In the genomic region with DNA sequence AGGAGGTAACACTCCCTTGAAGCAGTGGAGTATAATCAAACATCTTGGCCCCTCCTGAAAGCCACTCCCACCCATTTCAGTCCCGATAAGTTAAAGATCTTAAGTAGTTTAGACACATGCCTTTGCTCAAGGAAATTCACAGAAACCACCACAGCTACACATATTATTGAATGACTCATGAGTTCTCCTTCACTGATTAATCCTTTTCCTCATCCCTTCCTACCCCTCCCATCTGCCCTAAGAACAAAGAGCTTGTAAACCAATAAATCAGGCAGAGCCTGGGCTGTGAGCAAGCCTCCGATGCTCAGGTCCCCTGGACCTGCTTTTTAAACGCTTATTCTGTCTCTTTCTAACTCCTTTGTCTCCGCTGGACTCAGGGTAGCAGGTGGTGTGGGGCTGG, we compare ENCODE assay signal across 8 cellular contexts. TPM values are rescaled to one million over a fixed set of nuclear protein-coding genes. Genes with fewer than 3 reads are reported as not detected.
DNase-seq lines count a peak whose midpoint lies in the region; ATAC-seq and TF ChIP-seq lines count a peak whose summit lies in the region.
"Not testable (repeated sequence)": the region's sequence is repeated elsewhere in the genome, so short reads cannot be mapped to it uniquely, and the experiment has no call there.
"Had no signal": no experiment of that assay in that cellular context is flagged by ENCODE, and none has a peak within 500 bp of the region (broad histone marks: within the 10 kb centered on the region; RNA-seq: fewer than 3 reads in every experiment).

No MANE protein-coding gene starts in this region.

- POLR2A ChIA-PET in SK-N-SH (lab: Yijun Ruan, JAX) = not testable (repeated sequence)

- H3K27me3 ChIP-seq in SK-N-SH (ENCODE audit: insufficient read depth) = not testable (repeated sequence)
- H3K27me3 ChIP-seq in neural progenitor cell = peaks cover 39% of the 10 kb centered on the region

- not testable (repeated sequence) for H3K27me3 Mint-ChIP-seq in neural progenitor cell (ENCODE audit: insufficient read depth, low read depth)

- TF ChIP-seq CTCF in SK-N-SH (IDR thresholded peaks at IDR 0.05); neural progenitor cell (IDR thresholded peaks at IDR 0.05): not testable (repeated sequence)

- peak; percentile 45 for ATAC-seq in esophagus mucosa

- H3K4me1 ChIP-seq in SK-N-SH (ENCODE audit: control insufficient read depth in 1 of 2, insufficient read depth in 2 of 2, low read depth in 1 of 2, low read length in 1 of 2); neural progenitor cell: not testable (repeated sequence)

- peak overlapping the region; percentile 4; the same call in 1 of the 2 replicates for H3K4me2 ChIP-seq in SK-N-SH
- H3K4me2 ChIP-seq in neural progenitor cell = not testable (repeated sequence)

- H3K4me3 ChIP-seq in SK-N-SH (ENCODE audit: low read depth in 2 of 2, low read length in 1 of 2); neural progenitor cell: not testable (repeated sequence)

- TF ChIP-seq EP300 in SK-N-SH (IDR thresholded peaks at IDR 0.05; ENCODE audit: borderline replicate concordance in 1 of 2, low read depth in 1 of 2, low read length in 1 of 2) = not testable (repeated sequence)

- not testable (repeated sequence) for H3K4me3 Mint-ChIP-seq in neural progenitor cell

- peak; percentile 35 for DNase-seq in EH (ENCODE audit: low read depth)
- peak; percentile 17 for DNase-seq in LHCN-M2 (ENCODE audit: low read depth)
- DNase-seq in SK-N-SH = not testable (repeated sequence)
- DNase-seq in astrocyte of the hippocampus (ENCODE audit: low read depth, low spot score) = peak; percentile 28
- peak; percentile 36 for DNase-seq in iris pigment epithelial cell (ENCODE audit: low read depth)
- DNase-seq in neural progenitor cell (ENCODE audit: low spot score) = peak; percentile 21

- not testable (repeated sequence) for H3K27ac Mint-ChIP-seq in neural progenitor cell

- not testable (repeated sequence) for H4K20me1 ChIP-seq in SK-N-SH (ENCODE audit: insufficient read depth); neural progenitor cell (ENCODE audit: low read depth)

- WGBS in SK-N-SH (ENCODE audit: low lambda C conversion rate) = 16% methylated on average over 4 of the region's 4 CpGs

- TF ChIP-seq RAD21 in SK-N-SH (IDR thresholded peaks at IDR 0.05; ENCODE audit: low read length) = not testable (repeated sequence)

- CTCF ChIA-PET in SK-N-SH (lab: Yijun Ruan, JAX) = interaction anchor here (2.4 kb wide), 1 partner anchor 178 kb away, joined by 8 read pairs; a partner anchor contains a TSS

- not testable (repeated sequence) for H3K4me1 Mint-ChIP-seq in neural progenitor cell

- not testable (repeated sequence) for H3K9me2 ChIP-seq in SK-N-SH

- H2AFZ ChIP-seq in SK-N-SH (ENCODE audit: low read depth); neural progenitor cell (replicated peaks): not testable (repeated sequence)

- H3F3A ChIP-seq in SK-N-SH (replicated peaks; ENCODE audit: insufficient read depth); neural progenitor cell (ENCODE audit: low read depth): not testable (repeated sequence)

- H3K27ac ChIP-seq in SK-N-SH (ENCODE audit: low read depth in 2 of 2, low read length in 1 of 2); neural progenitor cell: not testable (repeated sequence)

- H3K9me3 ChIP-seq in SK-N-SH; neural progenitor cell (ENCODE audit: low read depth): not testable (repeated sequence)

- not testable (repeated sequence) for H3K79me2 ChIP-seq in SK-N-SH (ENCODE audit: insufficient read depth); neural progenitor cell (ENCODE audit: low read depth)

- H3K36me3 Mint-ChIP-seq in neural progenitor cell = not testable (repeated sequence)

- H3K9ac ChIP-seq in SK-N-SH, neural progenitor cell: not testable (repeated sequence)

- H3K36me3 ChIP-seq in SK-N-SH (replicated peaks in 1 of 2; ENCODE audit: control insufficient read depth in 1 of 2, insufficient read depth in 2 of 2, low read length in 1 of 2); neural progenitor cell: not testable (repeated sequence)

- not testable (repeated sequence) for H3K9me3 Mint-ChIP-seq in neural progenitor cell

RNA-seq across cellular contexts. Expression of a gene that starts 20.3 kb away (rescaled TPM):
- total RNA-seq in LHCN-M2 (2014; rRNA removed) = 5.3 and 7.4 TPM in 2 replicates
- 2.2 TPM for polyA plus RNA-seq in LHCN-M2 (2012)
- 5.4 and 9.2 TPM in 2 replicates for polyA plus RNA-seq in SK-N-SH (2012; rRNA removed)
- 4.5 and 4.7 TPM in 2 replicates for polyA plus RNA-seq in SK-N-SH (2012; cell fraction: cytosol; rRNA removed)
- 17.5 and 19.7 TPM in 2 replicates for polyA plus RNA-seq in SK-N-SH (2012; cell fraction: nucleus; rRNA removed)
- 0.76 TPM for total RNA-seq in esophagus mucosa
- 14.1 and 18.7 TPM in 2 replicates for total RNA-seq in neural progenitor cell (ENCODE audit: low replicate concordance)

RNA-seq across cellular contexts. Expression of a gene that starts 50.1 kb away (rescaled TPM):
- total RNA-seq in LHCN-M2 (2014; rRNA removed) = 2.9 and 4.0 TPM in 2 replicates
- 1.0 TPM for polyA plus RNA-seq in LHCN-M2 (2012)
- 1.0 and 1.4 TPM in 2 replicates for polyA plus RNA-seq in SK-N-SH (2012; rRNA removed)
- 0.76 and 1.0 TPM in 2 replicates for polyA plus RNA-seq in SK-N-SH (2012; cell fraction: cytosol; rRNA removed)
- polyA plus RNA-seq in SK-N-SH (2012; cell fraction: nucleus; rRNA removed) = 2.0 and 4.9 TPM in 2 replicates
- 0.16 TPM for total RNA-seq in esophagus mucosa
- total RNA-seq in neural progenitor cell (ENCODE audit: low replicate concordance) = 14.7 and 26.7 TPM in 2 replicates
- total RNA-seq: CD4-positive, CD25-positive, alpha-beta regulatory T cell had no signal

RNA-seq across cellular contexts. Expression of a gene that starts 57.2 kb away (rescaled TPM):
- total RNA-seq in LHCN-M2 (2014; rRNA removed) = 4.9 and 6.3 TPM in 2 replicates
- polyA plus RNA-seq in LHCN-M2 (2012) = 3.6 TPM
- polyA plus RNA-seq in SK-N-SH (2012; rRNA removed) = 2.2 and 2.9 TPM in 2 replicates
- 1.6 and 2.0 TPM in 2 replicates for polyA plus RNA-seq in SK-N-SH (2012; cell fraction: cytosol; rRNA removed)
- 6.2 and 8.1 TPM in 2 replicates for polyA plus RNA-seq in SK-N-SH (2012; cell fraction: nucleus; rRNA removed)
- total RNA-seq in esophagus mucosa = 5.8 TPM
- total RNA-seq in neural progenitor cell (ENCODE audit: low replicate concordance) = 28.3 and 29.7 TPM in 2 replicates
